35 cellular contexts compared by ENCODE assay signal in the genomic region with DNA sequence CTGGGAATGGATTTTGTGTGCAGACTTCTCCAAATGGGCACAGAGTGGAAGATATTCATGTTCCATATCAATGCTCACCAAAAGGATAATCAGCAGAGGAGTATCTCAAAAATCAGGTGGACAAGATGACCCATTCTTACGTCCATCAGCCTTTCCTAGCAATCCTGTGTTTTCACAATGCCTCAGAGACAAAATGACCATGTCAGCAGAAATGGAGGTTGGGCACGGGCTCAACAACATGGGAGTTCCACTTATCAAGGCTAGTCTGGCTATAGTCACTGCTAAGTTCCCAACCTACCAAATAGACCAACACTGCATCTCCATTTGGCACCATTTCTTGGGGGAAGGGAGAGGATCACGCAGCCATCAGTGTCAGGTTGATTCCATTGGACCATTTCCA.
"Had no signal": no experiment of that assay in that cellular context is flagged by ENCODE, and none has a peak within 500 bp of the region (broad histone marks: within the 10 kb centered on the region; RNA-seq: fewer than 3 reads in every experiment).

No MANE protein-coding gene starts in this region.

- H3K4me3 ChIP-seq: MG63 had no signal

- H3K27me3 ChIP-seq: MG63 had no signal

- DNase-seq: MG63, MM.1S, MV-4-11, NCI-H1048, NCI-H1092, NCI-H1092 treated with DMSO at 0.1 percent for 48 hours, NCI-H1105, NCI-H1105 treated with DMSO at 0.1 percent for 48 hours, NCI-H1417, NCI-H1417 treated with DMSO at 0.1 percent for 48 hours, NCI-H1436, NCI-H1436 treated with DMSO at 0.1 percent for 48 hours, NCI-H146, NCI-H1694, NCI-H1694 treated with DMSO at 0.1 percent for 48 hours, NCI-H187, NCI-H187 treated with DMSO at 0.1 percent for 48 hours, NCI-H1930, NCI-H2029, NCI-H2029 treated with DMSO at 0.1 percent for 48 hours, NCI-H2081, NCI-H2081 treated with DMSO at 0.1 percent for 48 hours, NCI-H2107, NCI-H2171, NCI-H2171 treated with DMSO at 0.1 percent for 48 hours, NCI-H2227 treated with DMSO at 0.1 percent for 48 hours, NCI-H226, NCI-H345, NCI-H446, NCI-H446 treated with DMSO at 0.1 percent for 48 hours, NCI-H510A, NCI-H510A treated with DMSO at 0.1 percent for 48 hours, NCI-H524, NCI-H524 treated with DMSO at 0.1 percent for 48 hours, NCI-H526 had no signal

- H3K36me3 ChIP-seq: MG63 had no signal

- H3K9me3 ChIP-seq: MG63 had no signal
